In the genomic region with DNA sequence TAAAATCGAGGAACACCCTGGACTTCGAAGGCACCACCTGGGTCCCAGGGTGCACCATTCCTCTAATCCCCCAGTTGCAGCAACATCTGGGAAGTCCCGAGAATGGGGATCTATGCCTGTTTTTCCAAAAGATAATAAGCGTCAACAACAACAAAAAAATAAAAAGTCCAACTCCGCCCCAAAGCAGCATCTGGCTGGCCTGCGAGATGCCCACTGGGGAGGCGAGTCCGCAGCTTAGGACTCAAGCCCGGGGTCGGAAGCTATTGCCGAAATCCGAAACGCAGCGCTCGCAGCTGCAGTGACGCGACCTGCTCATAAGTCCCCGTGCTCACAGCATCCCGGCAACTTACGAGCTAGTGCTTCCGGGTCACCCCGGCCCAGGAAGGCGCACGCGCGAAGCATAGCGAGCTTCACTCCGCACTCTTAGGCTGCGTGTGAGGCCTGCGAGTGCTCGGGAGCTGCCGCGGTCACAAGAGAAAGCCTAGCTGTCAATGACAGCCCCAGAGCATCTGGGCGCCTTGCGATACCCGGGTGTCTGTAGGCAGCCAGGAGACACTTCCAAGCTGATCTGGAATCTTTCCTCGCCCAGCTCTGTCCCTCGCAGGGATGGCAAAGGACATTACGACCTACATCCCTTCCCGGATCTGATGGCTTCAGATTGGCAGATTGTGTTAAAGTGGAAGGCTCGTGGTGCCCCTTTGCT, we compare ENCODE assay signal across 8 cellular contexts. TPM values are rescaled to one million over a fixed set of nuclear protein-coding genes. Genes with fewer than 3 reads are reported as not detected.
DNase-seq lines count a peak whose midpoint lies in the region; ATAC-seq and TF ChIP-seq lines count a peak whose summit lies in the region.

No MANE protein-coding gene starts in this region.

- H3K9me3 ChIP-seq in left ventricle myocardium inferior (replicated peaks) = no peaks in the 10 kb centered on the region
- no peaks in the 10 kb centered on the region for H3K9me3 ChIP-seq in upper lobe of right lung

- DNase-seq in GM13977 (ENCODE audit: low spot score) = peak; percentile 94
- peak; percentile 79 for DNase-seq in NCI-H146 treated with DMSO at 0.1 percent for 48 hours (lab: John Stamatoyannopoulos, UW; ENCODE audit: unreplicated experiment)
- peak; percentile 89 to 98 (median 94) for DNase-seq in T-helper 1 cell
- DNase-seq in amniotic stem cell (lab: John Stamatoyannopoulos, UW) = peak; percentile 74
- DNase-seq in left ventricle myocardium inferior = peak; percentile 95
- DNase-seq in posterior vena cava (ENCODE audit: low spot score) = peak; percentile 99
- DNase-seq in upper lobe of right lung = peak; percentile 98

- H3K27me3 ChIP-seq in left ventricle myocardium inferior (ENCODE audit: low read depth) (no peaks in the 10 kb centered on the region), upper lobe of right lung (no peaks in the 10 kb centered on the region)

- peaks cover 14% of the 10 kb centered on the region for H3K36me3 ChIP-seq in left ventricle myocardium inferior
- peaks cover 9% of the 10 kb centered on the region for H3K36me3 ChIP-seq in upper lobe of right lung

- peak overlapping the region; percentile 75 for H3K4me3 ChIP-seq in left ventricle myocardium inferior
- peak overlapping the region; percentile 72 for H3K4me3 ChIP-seq in upper lobe of right lung

- intact Hi-C loops in left ventricle myocardium inferior (cut with micrococcal nuclease) = no loop called here
- intact Hi-C loops in posterior vena cava (cut with DNase I) = no loop called here
- intact Hi-C loops in upper lobe of right lung (cut with DNase I) = no loop called here

- TF ChIP-seq CTCF in GM13977 (IDR thresholded peaks at IDR 0.05; ENCODE audit: extremely low read depth, insufficient read depth, missing control alignments) (no peak), left ventricle myocardium inferior (IDR thresholded peaks at IDR 0.05; ENCODE audit: borderline replicate concordance) (no peak), upper lobe of right lung (IDR thresholded peaks at IDR 0.05) (no peak)

- H3K4me1 ChIP-seq in left ventricle myocardium inferior (peaks cover 20% of the 10 kb centered on the region), upper lobe of right lung (peaks cover 5% of the 10 kb centered on the region)

- in situ Hi-C loops in GM13977 (cut with MboI; ENCODE audit: low pct_unique_long_range_greater_than_20kb, low sequenced_read_pairs, unreplicated experiment) = no loop called here

- peak; percentile 99 for ATAC-seq in HG02870 (IDR thresholded peaks at IDR 0.05; ENCODE audit: unreplicated experiment)
- ATAC-seq in upper lobe of right lung = peak; percentile 100

- peak overlapping the region; percentile 95 for H3K27ac ChIP-seq in left ventricle myocardium inferior (replicated peaks)
- H3K27ac ChIP-seq in upper lobe of right lung = peak overlapping the region; percentile 97

RNA-seq across cellular contexts. Expression of gene LTN1, which starts 9.9 kb away (rescaled TPM):
- 16.6 TPM for total RNA-seq in left ventricle myocardium inferior
- 10 to 100 TPM; 22.2 to 26.4 TPM for total RNA-seq in posterior vena cava
- total RNA-seq in upper lobe of right lung = 25.7 TPM

RNA-seq across cellular contexts. Expression of gene RWDD2B, which starts 16.6 kb away (rescaled TPM):
- 14.3 TPM for total RNA-seq in left ventricle myocardium inferior
- 10 to 100 TPM; 16.2 to 17.2 TPM for total RNA-seq in posterior vena cava
- total RNA-seq in upper lobe of right lung = 14.5 TPM

RNA-seq across cellular contexts. Expression of gene USP16, which starts 21.9 kb away (rescaled TPM):
- 33.7 TPM for total RNA-seq in left ventricle myocardium inferior
- 10 to 100 TPM; 34.7 to 43.4 TPM for total RNA-seq in posterior vena cava
- 32.7 TPM for total RNA-seq in upper lobe of right lung

Comparison
In these comparisons a context has a peak if more than half of its experiments do, and no peak if none do; other contexts are left out.
1. Peak in every context shown above with its lines: DNase-seq, ATAC-seq, H3K4me3 ChIP-seq and H3K27ac ChIP-seq.